In the genomic region with DNA sequence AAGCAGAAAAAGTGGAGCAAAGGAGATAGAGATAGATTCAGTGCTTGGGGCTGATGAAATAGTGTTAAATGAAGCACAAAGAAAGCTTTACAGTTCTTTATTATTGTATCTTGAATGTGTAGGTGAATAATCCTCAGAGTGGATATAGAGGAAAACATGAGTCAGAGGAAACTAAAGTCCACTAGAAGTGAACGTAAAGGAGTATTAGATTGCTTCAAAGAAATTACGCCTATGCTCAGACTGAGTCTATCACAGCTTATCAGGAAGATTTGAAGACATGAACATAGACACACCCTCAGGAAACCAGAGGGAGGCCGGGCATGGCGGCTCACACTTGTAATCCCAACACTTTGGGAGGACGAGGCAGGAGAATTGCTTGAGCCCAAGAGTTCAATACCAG, we compare ENCODE assay signal across 18 cellular contexts. TPM values are rescaled to one million over a fixed set of nuclear protein-coding genes. Genes with fewer than 3 reads are reported as not detected.
DNase-seq lines count a peak whose midpoint lies in the region; ATAC-seq and TF ChIP-seq lines count a peak whose summit lies in the region.
"Had no signal": no experiment of that assay in that cellular context is flagged by ENCODE, and none has a peak within 500 bp of the region (broad histone marks: within the 10 kb centered on the region; RNA-seq: fewer than 3 reads in every experiment).

No MANE protein-coding gene starts in this region.

- no TSS peak for BruUV-seq in PC-3 (replicated peaks; lab: Mats Ljungman, UMichigan)

- peak overlapping the region; percentile 63 for H3K4me2 ChIP-seq in PC-3 (ENCODE audit: low read length)
- H3K4me2 ChIP-seq: BLaER1 treated with 17β-estradiol and CSF1 and Interleukin-3, amounts not matched to agents 10 nM and 100 nM had no signal

- no peaks in the 10 kb centered on the region for H3K36me3 ChIP-seq in PC-3 (ENCODE audit: low read depth, low read length)
- H3K36me3 ChIP-seq in mucosa of descending colon (ENCODE audit: low read depth) = no peaks in the 10 kb centered on the region
- H3K36me3 ChIP-seq: BLaER1 treated with 17β-estradiol and CSF1 and Interleukin-3, amounts not matched to agents 10 nM and 100 nM had no signal

- peak overlapping the region; percentile 22; the same call in 1 of the 2 replicates for H3K9ac ChIP-seq in PC-3 (ENCODE audit: low read length)
- H3K9ac ChIP-seq: BLaER1 treated with 17β-estradiol and CSF1 and Interleukin-3, amounts not matched to agents 10 nM and 100 nM; GM23248 had no signal

- no peaks in the 10 kb centered on the region for H3K79me2 ChIP-seq in PC-3 (ENCODE audit: low read length)

- ATAC-seq in PC-3 (peak; percentile 41), mucosa of descending colon (peak; percentile 54), HG03442 (IDR thresholded peaks at IDR 0.05; ENCODE audit: unreplicated experiment) (no peak)
- ATAC-seq: HCT116 had no signal

- POLR2A ChIA-PET in PC-3 (lab: Charles Lee; ENCODE audit: unreplicated experiment) = no interaction called here

- H3K9me3 ChIP-seq in PC-3 (ENCODE audit: low read length) = no peaks in the 10 kb centered on the region
- no peaks in the 10 kb centered on the region for H3K9me3 ChIP-seq in mucosa of descending colon
- H3K9me3 ChIP-seq: BLaER1 treated with 17β-estradiol and CSF1 and Interleukin-3, amounts not matched to agents 10 nM and 100 nM had no signal

- H3F3A ChIP-seq in PC-3 (ENCODE audit: low read length, unreplicated experiment) = no peaks in the 10 kb centered on the region

- no peak overlapping the region for H3K4me3 ChIP-seq in PC-3 (ENCODE audit: low read length)
- H3K4me3 ChIP-seq in choroid plexus epithelial cell (ENCODE audit: low read depth, low read length) = no peak overlapping the region
- H3K4me3 ChIP-seq in mucosa of descending colon = no peak overlapping the region
- H3K4me3 ChIP-seq: BLaER1 treated with 17β-estradiol and CSF1 and Interleukin-3, amounts not matched to agents 10 nM and 100 nM; GM23248 had no signal

- H4K20me1 ChIP-seq in PC-3 (ENCODE audit: low read length) = no peaks in the 10 kb centered on the region
- H4K20me1 ChIP-seq: BLaER1 treated with 17β-estradiol and CSF1 and Interleukin-3, amounts not matched to agents 10 nM and 100 nM had no signal

- CTCF ChIA-PET in PC-3 (lab: Charles Lee) = no interaction called here

- peak overlapping the region; percentile 77 for H3K27ac ChIP-seq in PC-3 (ENCODE audit: low read length)
- H3K27ac ChIP-seq: BLaER1 treated with 17β-estradiol and CSF1 and Interleukin-3, amounts not matched to agents 10 nM and 100 nM; GM23248 had no signal

- H3K9me2 ChIP-seq in PC-3 (replicated peaks; ENCODE audit: low read length) = no peaks in the 10 kb centered on the region

- DNase-seq in ELR (ENCODE audit: low read depth) = peak; percentile 29
- DNase-seq in PC-3 = peak; percentile 70
- peak; percentile 25 for DNase-seq in choroid plexus epithelial cell (ENCODE audit: low read depth)
- no peak for DNase-seq in mucosa of descending colon
- DNase-seq in NCI-H2029 (lab: John Stamatoyannopoulos, UW) = no peak
- no peak for DNase-seq in GM19240 (ENCODE audit: insufficient read length, low spot score)
- no peak for DNase-seq in NCI-H748 (lab: John Stamatoyannopoulos, UW; ENCODE audit: unreplicated experiment)
- DNase-seq: ACHN; CD4-positive, alpha-beta T cell; DMS153; DMS79 treated with DMSO at 0.1 percent for 48 hours; EL; GDM1; GM23248 had no signal

- peaks cover 52% of the 10 kb centered on the region for H3K4me1 ChIP-seq in PC-3 (ENCODE audit: insufficient read depth, low read length)
- no peaks in the 10 kb centered on the region for H3K4me1 ChIP-seq in mucosa of descending colon (ENCODE audit: low read depth)

- no peaks in the 10 kb centered on the region for H3K27me3 ChIP-seq in PC-3 (ENCODE audit: low read length)
- H3K27me3 ChIP-seq: BLaER1 treated with 17β-estradiol and CSF1 and Interleukin-3, amounts not matched to agents 10 nM and 100 nM had no signal

- intact Hi-C loops in PC-3 (cut with micrococcal nuclease) (no loop called here), mucosa of descending colon (cut with DNase I, micrococcal nuclease) (no loop called here)

- H2AFZ ChIP-seq in PC-3 (ENCODE audit: low read length) = no peak overlapping the region
- H2AFZ ChIP-seq: GM23248 had no signal

- TF ChIP-seq CTCF in PC-3 (conservative IDR thresholded peaks at IDR 0.05; ENCODE audit: low read depth, low read length) (no peak), choroid plexus epithelial cell (conservative IDR thresholded peaks at IDR 0.05; ENCODE audit: low read depth, low read length) (no peak), mucosa of descending colon (IDR thresholded peaks at IDR 0.05) (no peak)

RNA-seq across cellular contexts. Expression of a gene that starts 50.3 kb away (rescaled TPM):
- total RNA-seq in PC-3 (2014; rRNA removed) (not detected in 2 replicates), mucosa of descending colon (not detected)
- total RNA-seq: A172; CD4-positive, alpha-beta T cell; GM23248 had no signal

Comparison
In these comparisons a context has a peak if more than half of its experiments do, and no peak if none do; other contexts are left out.
1. DNase-seq: peak in ELR (single experiment), PC-3 (single experiment) and choroid plexus epithelial cell (single experiment); none in mucosa of descending colon (0 of 3), NCI-H2029 (single experiment), GM19240 (single experiment) and NCI-H748 (single experiment).